In genomic region chr3:27486328-27486727, GRCh38 we compare ENCODE assay signal across 16 cellular contexts. TPM values are rescaled to one million over a fixed set of nuclear protein-coding genes. Genes with fewer than 3 reads are reported as not detected.
DNase-seq lines count a peak whose midpoint lies in the region; ATAC-seq and TF ChIP-seq lines count a peak whose summit lies in the region.
"Had no signal": no experiment of that assay in that cellular context is flagged by ENCODE, and none has a peak within 500 bp of the region (broad histone marks: within the 10 kb centered on the region; RNA-seq: fewer than 3 reads in every experiment).

No MANE protein-coding gene starts in this region.

- no peak overlapping the region for H2BK120ac ChIP-seq in neuronal stem cell (ENCODE audit: low read depth, low read length)

- 77 to 86% methylated on average over 5 to 7 of the region's 7 CpGs for WGBS in upper lobe of left lung, 2 donors
- WGBS in neuronal stem cell (ENCODE audit: extremely low coverage in 2 of 2, insufficient read length in 2 of 2, insufficient replicate concordance in 1 of 2), 2 donors = no CpG with 5 or more reads among the region's 7 CpGs

- H3K4me3 ChIP-seq in upper lobe of left lung (no peak overlapping the region), neuronal stem cell (ENCODE audit: low read length in 2 of 2) (no peak overlapping the region)
- H3K4me3 ChIP-seq: lower lobe of right lung had no signal

- no peak overlapping the region for H3K18ac ChIP-seq in neuronal stem cell (ENCODE audit: low read length)

- no peak overlapping the region for H3K14ac ChIP-seq in neuronal stem cell (ENCODE audit: low read length)

- H3K23ac ChIP-seq in neuronal stem cell (ENCODE audit: low read depth, low read length, poor library complexity) = no peak overlapping the region

- H4K8ac ChIP-seq in neuronal stem cell (ENCODE audit: low read depth, low read length) = no peak overlapping the region

- TF ChIP-seq POLR2A in upper lobe of left lung (IDR thresholded peaks at IDR 0.05) = no peak

- no peak overlapping the region for H3K4me2 ChIP-seq in neuronal stem cell (ENCODE audit: insufficient read depth, low read length, poor library complexity, severe bottlenecking)

- H3K4me3 Mint-ChIP-seq in activated T-helper 1 cell treated with anti-CD3 and anti-CD28 coated beads, Interleukin-12 subunit alpha, Interleukin-12 subunit beta, Interleukin-2, Interleukin-4 antibody, amounts not matched to agents 30 ng/mL and 10 ng/mL and 1 ng/mL, durations not matched to agents 14 hours and 24 hours and 36 hours = peak overlapping the region; percentile 24
- H3K4me3 Mint-ChIP-seq in naive thymus-derived CD8-positive, alpha-beta T cell = peak overlapping the region in 6 of 10 donors; percentile 3 to 81 (median 22)
- H3K4me3 Mint-ChIP-seq: activated CD4-positive, alpha-beta T cell treated with anti-CD3 and anti-CD28 coated beads, Interleukin-2, amount 10 ng/mL, durations not matched to agents 7 days and 5 days; endodermal cell had no signal

- peaks cover 20% of the 10 kb centered on the region for H3K4me1 Mint-ChIP-seq in activated T-helper 1 cell treated with anti-CD3 and anti-CD28 coated beads, Interleukin-12 subunit alpha, Interleukin-12 subunit beta, Interleukin-2, Interleukin-4 antibody, amounts not matched to agents 30 ng/mL and 10 ng/mL and 1 ng/mL, durations not matched to agents 14 hours and 24 hours and 36 hours (ENCODE audit: low read depth)
- peaks cover 5 to 28% (median 18%) of the 10 kb centered on the region in 4 donors for H3K4me1 Mint-ChIP-seq in naive thymus-derived CD8-positive, alpha-beta T cell

- H2BK12ac ChIP-seq in neuronal stem cell (ENCODE audit: low read length) = no peak overlapping the region

- TF ChIP-seq CTCF in upper lobe of left lung (IDR thresholded peaks at IDR 0.05) = no peak

- intact Hi-C loops in left ventricle myocardium superior (cut with micrococcal nuclease) = no loop called here
- intact Hi-C loops in cardiac septum (cut with DNase I) = no loop called here
- intact Hi-C loops in activated T-helper 1 cell treated with anti-CD3 and anti-CD28 coated beads, Interleukin-12 subunit alpha, Interleukin-12 subunit beta, Interleukin-2, Interleukin-4 antibody, amounts not matched to agents 30 ng/mL and 10 ng/mL and 1 ng/mL, durations not matched to agents 14 hours and 24 hours and 36 hours (cut with micrococcal nuclease) = no loop called here

- no peak overlapping the region for H2AK5ac ChIP-seq in neuronal stem cell (ENCODE audit: low read depth, low read length)

- H3K36me3 Mint-ChIP-seq in activated T-helper 1 cell treated with anti-CD3 and anti-CD28 coated beads, Interleukin-12 subunit alpha, Interleukin-12 subunit beta, Interleukin-2, Interleukin-4 antibody, amounts not matched to agents 30 ng/mL and 10 ng/mL and 1 ng/mL, durations not matched to agents 14 hours and 24 hours and 36 hours (ENCODE audit: low read depth) = peaks cover 9% of the 10 kb centered on the region
- H3K36me3 Mint-ChIP-seq in naive thymus-derived CD8-positive, alpha-beta T cell = no peaks in the 10 kb centered on the region

- no peak overlapping the region for H3K27ac ChIP-seq in upper lobe of left lung
- H3K27ac ChIP-seq in neuronal stem cell (replicated peaks; ENCODE audit: low read length) = no peak overlapping the region
- H3K27ac ChIP-seq: lower lobe of right lung had no signal

- ATAC-seq in left ventricle myocardium superior = no peak
- no peak for ATAC-seq in naive thymus-derived CD8-positive, alpha-beta T cell
- no peak for ATAC-seq in GM18873 (IDR thresholded peaks at IDR 0.05; ENCODE audit: low FRiP score, unreplicated experiment)
- no peak for ATAC-seq in upper lobe of left lung (ENCODE audit: low FRiP score in 2 of 2)
- ATAC-seq: lower lobe of right lung had no signal

- peak; percentile 48 for DNase-seq in left ventricle myocardium superior
- DNase-seq in cardiac septum (ENCODE audit: low spot score) = no peak
- no peak for DNase-seq in activated T-helper 1 cell treated with anti-CD3 and anti-CD28 coated beads, Interleukin-12 subunit alpha, Interleukin-12 subunit beta, Interleukin-2, Interleukin-4 antibody, amounts not matched to agents 30 ng/mL and 10 ng/mL and 1 ng/mL, durations not matched to agents 14 hours and 24 hours and 36 hours (ENCODE audit: low spot score)
- no peak for DNase-seq in naive thymus-derived CD8-positive, alpha-beta T cell
- DNase-seq in upper lobe of left lung = no peak
- no peak for DNase-seq in neuronal stem cell (ENCODE audit: low spot score)
- no peak for DNase-seq in AG20443 (ENCODE audit: low spot score)
- DNase-seq: activated CD4-positive, alpha-beta T cell treated with anti-CD3 and anti-CD28 coated beads, Interleukin-2, amount 10 ng/mL, durations not matched to agents 7 days and 5 days; activated naive CD4-positive, alpha-beta T cell; aorta; endodermal cell; lower lobe of right lung; MM.1S; NCI-H2029; SW 1271 had no signal

- H3K79me1 ChIP-seq in neuronal stem cell (ENCODE audit: low read depth, low read length) = peaks cover 3% of the 10 kb centered on the region

- H3K36me3 ChIP-seq in upper lobe of left lung (no peaks in the 10 kb centered on the region), neuronal stem cell (replicated peaks in 1 of 2; ENCODE audit: control insufficient read depth in 2 of 2, insufficient read depth in 2 of 2, low read length in 2 of 2) (peaks cover 0 to 5% of the 10 kb centered on the region in 2 donors)
- H3K36me3 ChIP-seq: lower lobe of right lung had no signal

- no peak overlapping the region for H2BK5ac ChIP-seq in neuronal stem cell (ENCODE audit: low read length)

- POLR2A ChIA-PET in naive thymus-derived CD8-positive, alpha-beta T cell (lab: Charles Lee) = interaction anchor here (0.7 to 1.3 kb wide), 2 partner anchors 9 to 863 kb away, joined by 3 to 4 read pairs; no protein-coding TSS in a partner anchor

- no peak overlapping the region for H2AFZ ChIP-seq in neuronal stem cell (ENCODE audit: low read length)

- H3K27me3 ChIP-seq in upper lobe of left lung (no peaks in the 10 kb centered on the region), neuronal stem cell (ENCODE audit: control insufficient read depth in 3 of 3, insufficient read depth in 3 of 3, low read depth in 1 of 3, low read length in 3 of 3) (no peaks in the 10 kb centered on the region)

- TF ChIP-seq EP300 in upper lobe of left lung (IDR thresholded peaks at IDR 0.05) = no peak

- H3K27me3 Mint-ChIP-seq in activated T-helper 1 cell treated with anti-CD3 and anti-CD28 coated beads, Interleukin-12 subunit alpha, Interleukin-12 subunit beta, Interleukin-2, Interleukin-4 antibody, amounts not matched to agents 30 ng/mL and 10 ng/mL and 1 ng/mL, durations not matched to agents 14 hours and 24 hours and 36 hours (ENCODE audit: insufficient read depth) = peaks cover 2% of the 10 kb centered on the region
- no peaks in the 10 kb centered on the region for H3K27me3 Mint-ChIP-seq in naive thymus-derived CD8-positive, alpha-beta T cell
- H3K27me3 Mint-ChIP-seq: activated CD4-positive, alpha-beta T cell treated with anti-CD3 and anti-CD28 coated beads, Interleukin-2, amount 10 ng/mL, durations not matched to agents 7 days and 5 days had no signal

- H3K4ac ChIP-seq in neuronal stem cell (ENCODE audit: low read length) = no peak overlapping the region

- no peaks in the 10 kb centered on the region for H3K9me3 Mint-ChIP-seq in activated T-helper 1 cell treated with anti-CD3 and anti-CD28 coated beads, Interleukin-12 subunit alpha, Interleukin-12 subunit beta, Interleukin-2, Interleukin-4 antibody, amounts not matched to agents 30 ng/mL and 10 ng/mL and 1 ng/mL, durations not matched to agents 14 hours and 24 hours and 36 hours
- no peaks in the 10 kb centered on the region for H3K9me3 Mint-ChIP-seq in naive thymus-derived CD8-positive, alpha-beta T cell
- H3K9me3 Mint-ChIP-seq: activated CD4-positive, alpha-beta T cell treated with anti-CD3 and anti-CD28 coated beads, Interleukin-2, amount 10 ng/mL, durations not matched to agents 7 days and 5 days; endodermal cell had no signal

- no peak overlapping the region for H3K27ac Mint-ChIP-seq in activated T-helper 1 cell treated with anti-CD3 and anti-CD28 coated beads, Interleukin-12 subunit alpha, Interleukin-12 subunit beta, Interleukin-2, Interleukin-4 antibody, amounts not matched to agents 30 ng/mL and 10 ng/mL and 1 ng/mL, durations not matched to agents 14 hours and 24 hours and 36 hours
- H3K27ac Mint-ChIP-seq in naive thymus-derived CD8-positive, alpha-beta T cell = peak overlapping the region in 3 of 10 donors; percentile 28 to 83 (median 29)
- H3K27ac Mint-ChIP-seq: activated CD4-positive, alpha-beta T cell treated with anti-CD3 and anti-CD28 coated beads, Interleukin-2, amount 10 ng/mL, durations not matched to agents 7 days and 5 days; endodermal cell had no signal

- H4K91ac ChIP-seq in neuronal stem cell (ENCODE audit: low read depth, low read length, poor library complexity) = no peak overlapping the region

- no peaks in the 10 kb centered on the region for H3K9me3 ChIP-seq in upper lobe of left lung
- H3K9me3 ChIP-seq in neuronal stem cell (replicated peaks in 1 of 2; ENCODE audit: control insufficient read depth in 2 of 2, insufficient read depth in 1 of 2, low read depth in 1 of 2, low read length in 2 of 2) = peaks cover 0 to under 1% of the 10 kb centered on the region in 2 donors
- H3K9me3 ChIP-seq: lower lobe of right lung had no signal

- no peak overlapping the region for H2BK15ac ChIP-seq in neuronal stem cell (ENCODE audit: low read length)

- no peak overlapping the region for H3K9ac ChIP-seq in neuronal stem cell (ENCODE audit: low read depth, low read length, poor library complexity)

- H3K4me1 ChIP-seq in upper lobe of left lung (peaks cover 0 to 16% (median 7%) of the 10 kb centered on the region in 4 donors), neuronal stem cell (ENCODE audit: control insufficient read depth in 2 of 2, insufficient read depth in 1 of 2, low read depth in 1 of 2, low read length in 2 of 2) (peaks cover 0 to 5% of the 10 kb centered on the region in 2 donors)

RNA-seq across cellular contexts. Expression of gene SLC4A7, which starts 2.1 kb away (rescaled TPM):
- total RNA-seq in left ventricle myocardium superior = 19.2 TPM
- total RNA-seq in cardiac septum = 13.5 TPM
- 65.5 and 66.7 TPM in 2 replicates for total RNA-seq in activated T-helper 1 cell treated with anti-CD3 and anti-CD28 coated beads, Interleukin-12 subunit alpha, Interleukin-12 subunit beta, Interleukin-2, Interleukin-4 antibody, amounts not matched to agents 30 ng/mL and 10 ng/mL and 1 ng/mL, durations not matched to agents 14 hours and 24 hours and 36 hours
- 10 to 100 TPM; 42.7 to 44.3 TPM for total RNA-seq in naive thymus-derived CD8-positive, alpha-beta T cell
- polyA plus RNA-seq in naive thymus-derived CD8-positive, alpha-beta T cell = 10 to 100 TPM in 1 of 3 donors, 1 to 10 TPM in 2; 7.6 to 13.1 (median 8.9) TPM
- total RNA-seq in upper lobe of left lung = 10 to 100 TPM; 11.8 to 40.5 (median 19.6) TPM
- 52.3 TPM for polyA plus RNA-seq in neuronal stem cell (2013, experiment 1 of 2)
- 55.2 TPM for polyA plus RNA-seq in neuronal stem cell (2013, experiment 2 of 2)
